In genomic region chr3:149553781-149554451, GRCh38 we compare ENCODE assay signal across 9 cellular contexts.
A peak's percentile ranks its signal among the peaks of the same experiment; 100 is the strongest.
DNase-seq lines count a peak whose midpoint lies in the region; ATAC-seq and TF ChIP-seq lines count a peak whose summit lies in the region.
"Had no signal": no experiment of that assay in that cellular context is flagged by ENCODE, and none has a peak within 500 bp of the region (broad histone marks: within the 10 kb centered on the region; RNA-seq: fewer than 3 reads in every experiment).

No MANE protein-coding gene starts in this region.

- DNase-seq in COLO829 (ENCODE audit: low spot score) (peak; percentile 88), astrocyte of the spinal cord (ENCODE audit: low read depth, low spot score) (peak; percentile 94), left ventricle myocardium superior (peak; percentile 52), progenitor cell of endocrine pancreas (ENCODE audit: low spot score, unreplicated experiment) (no peak), NCI-H82 (lab: John Stamatoyannopoulos, UW) (no peak), NCI-H1417 (lab: John Stamatoyannopoulos, UW) (no peak), HT-29 (ENCODE audit: low spot score) (no peak)
- DNase-seq in CD4-positive, alpha-beta T cell: no peak
- DNase-seq: NCI-H748 treated with DMSO at 0.1 percent for 48 hours had no signal

- H3K4me1 Mint-ChIP-seq in progenitor cell of endocrine pancreas (ENCODE audit: low read depth): peaks cover 22% of the 10 kb centered on the region
- no peaks in the 10 kb centered on the region for H3K4me1 Mint-ChIP-seq in CD4-positive, alpha-beta T cell (ENCODE audit: low read depth)

- H3K36me3 Mint-ChIP-seq in progenitor cell of endocrine pancreas (ENCODE audit: insufficient read depth): peaks cover 1% of the 10 kb centered on the region
- H3K36me3 Mint-ChIP-seq in CD4-positive, alpha-beta T cell (ENCODE audit: low read depth): no peaks in the 10 kb centered on the region

- no peak overlapping the region for H3K4me3 ChIP-seq in astrocyte of the spinal cord (ENCODE audit: low read depth, low read length)

- no peaks in the 10 kb centered on the region for H3K9me3 ChIP-seq in CD4-positive, alpha-beta T cell (ENCODE audit: control insufficient read depth, low read length)

- H3K27ac Mint-ChIP-seq in progenitor cell of endocrine pancreas: peak overlapping the region; percentile 89
- no peak overlapping the region for H3K27ac Mint-ChIP-seq in CD4-positive, alpha-beta T cell

- intact Hi-C loops in left ventricle myocardium superior (cut with micrococcal nuclease): no loop called here
- intact Hi-C loops in CD4-positive, alpha-beta T cell (cut with DNase I, micrococcal nuclease): no loop called here

- CTCF ChIA-PET in CD4-positive, alpha-beta T cell (lab: Charles Lee): no interaction called here

- no peak overlapping the region for H3K4me3 Mint-ChIP-seq in progenitor cell of endocrine pancreas (ENCODE audit: low read depth)
- H3K4me3 Mint-ChIP-seq in CD4-positive, alpha-beta T cell: no peak overlapping the region

- H3K27ac ChIP-seq in CD4-positive, alpha-beta T cell (ENCODE audit: low read depth, low read length): no peak overlapping the region

- H3K27me3 ChIP-seq in CD4-positive, alpha-beta T cell (ENCODE audit: control insufficient read depth, insufficient read depth, low read length): no peaks in the 10 kb centered on the region

- in situ Hi-C loops in astrocyte of the spinal cord (cut with HindIII; ENCODE audit: low sequenced_read_pairs): no loop called here

- no peaks in the 10 kb centered on the region for H3K9me3 Mint-ChIP-seq in progenitor cell of endocrine pancreas (ENCODE audit: low read depth)
- H3K9me3 Mint-ChIP-seq in CD4-positive, alpha-beta T cell: no peaks in the 10 kb centered on the region

- no peaks in the 10 kb centered on the region for H3K27me3 Mint-ChIP-seq in progenitor cell of endocrine pancreas
- H3K27me3 Mint-ChIP-seq in CD4-positive, alpha-beta T cell: peaks cover 5% of the 10 kb centered on the region

- peak; percentile 84 for ATAC-seq in left ventricle myocardium superior
- ATAC-seq in CD4-positive, alpha-beta T cell (ENCODE audit: poor library complexity): no peak

- POLR2A ChIA-PET in CD4-positive, alpha-beta T cell (lab: Charles Lee): no interaction called here

- no peak for TF ChIP-seq CTCF in astrocyte of the spinal cord (IDR thresholded peaks at IDR 0.05; ENCODE audit: low read depth, low read length)
- TF ChIP-seq CTCF in progenitor cell of endocrine pancreas (IDR thresholded peaks at IDR 0.05; ENCODE audit: unreplicated experiment): no peak
- TF ChIP-seq CTCF in CD4-positive, alpha-beta T cell (IDR thresholded peaks at IDR 0.05): no peak

Comparison
In these comparisons a context has a peak if more than half of its experiments do, and no peak if none do; other contexts are left out.
1. DNase-seq: peak in COLO829 (single experiment), astrocyte of the spinal cord (single experiment) and left ventricle myocardium superior (single experiment); none in progenitor cell of endocrine pancreas (single experiment), NCI-H82 (single experiment), CD4-positive, alpha-beta T cell (0 of 10), NCI-H1417 (0 of 3) and HT-29 (single experiment).